In the genomic region with DNA sequence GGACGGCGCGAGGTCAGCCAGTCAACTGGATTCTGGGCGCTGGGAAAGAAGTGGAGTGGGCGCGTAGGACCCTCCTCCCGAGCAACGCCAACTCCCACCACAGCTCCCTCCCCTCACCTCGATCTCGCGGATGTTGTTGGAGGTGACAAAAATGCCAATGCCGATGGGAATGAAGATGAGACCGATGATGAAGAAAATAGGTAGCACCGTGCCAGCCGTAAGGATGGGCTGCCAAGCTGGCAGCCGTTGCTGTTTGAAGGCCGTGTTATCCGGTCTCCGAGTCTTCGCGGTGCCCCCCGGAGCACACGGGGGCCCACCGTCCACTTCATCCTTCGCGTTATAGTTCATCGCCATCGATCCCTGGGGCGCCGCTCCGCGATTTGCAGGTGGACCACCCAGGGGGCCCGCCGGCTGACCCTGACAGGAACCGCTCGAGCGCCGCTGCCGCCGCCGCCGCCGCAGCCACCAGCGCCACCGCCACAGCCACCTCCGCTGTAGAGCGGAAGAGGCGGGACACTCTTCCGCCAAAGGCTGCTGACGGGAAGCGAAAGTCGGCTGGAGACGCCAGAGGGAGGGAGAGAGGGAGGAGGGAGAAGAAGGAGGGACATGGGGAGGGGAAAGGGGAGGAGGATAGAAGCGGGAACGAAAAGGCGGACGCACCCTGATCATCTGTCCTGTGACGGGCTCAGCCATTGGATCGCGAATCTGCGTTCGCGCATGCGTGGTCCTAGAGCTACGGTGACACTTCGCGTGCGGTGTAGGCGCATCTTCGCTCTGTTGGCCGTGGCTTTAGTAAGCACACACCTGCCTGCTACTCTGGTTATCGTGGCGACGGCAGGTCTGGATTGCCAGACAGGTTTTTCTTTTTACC, we compare ENCODE assay signal across 8 cellular contexts. TPM values are rescaled to one million over a fixed set of nuclear protein-coding genes. Genes with fewer than 3 reads are reported as not detected.
A peak's percentile ranks its signal among the peaks of the same experiment; 100 is the strongest.
DNase-seq lines count a peak whose midpoint lies in the region; ATAC-seq, FAIRE-seq and TF ChIP-seq lines count a peak whose summit lies in the region.

Gene TMEM30A (minus strand): TSS at position 508 of the 871 bp plus-strand sequence. CDS start 154 bp downstream, at position 354.

- H4K8ac ChIP-seq in H1 (ENCODE audit: extremely low read depth, insufficient read depth, low read length), result peak within 1 kb of the TSS; percentile 77; the same call in 1 of the 2 replicates

- peak; percentile 97 to 98 for DNase-seq in Caco-2
- DNase-seq in HTR-8/SVneo (ENCODE audit: insufficient read length, low spot score), result peak; percentile 95
- DNase-seq in NOMO-1 treated with DMSO at 0.1 percent for 48 hours (lab: John Stamatoyannopoulos, UW; ENCODE audit: unreplicated experiment), result peak; percentile 99
- DNase-seq in activated CD8-positive, alpha-beta memory T cell treated with anti-CD3 and anti-CD28 coated beads for 4 hours (ENCODE audit: low read depth in 2 of 2), result peak; percentile 90 to 96
- DNase-seq in H1 (ENCODE audit: low read depth in 1 of 2, low spot score in 2 of 2), result peak; percentile 93 to 98
- DNase-seq in medulla oblongata (ENCODE audit: extremely low spot score), result peak; percentile 100
- DNase-seq in stimulated activated CD8-positive, alpha-beta memory T cell treated with anti-CD3 and anti-CD28 coated beads, Interleukin-12 subunit alpha, Interleukin-12 subunit beta, amount 100 ng/mL, for 1 hour (ENCODE audit: low read depth), result peak; percentile 94

- no peaks in the 10 kb centered on the region for H3K36me3 ChIP-seq in Caco-2 (ENCODE audit: control insufficient read depth, insufficient read depth, low read length)
- no peaks in the 10 kb centered on the region for H3K36me3 ChIP-seq in H1 (ENCODE audit: control insufficient read depth in 2 of 4, insufficient read depth in 4 of 4, low read length in 3 of 4)

- peak within 1 kb of the TSS; percentile 18 for H4K5ac ChIP-seq in H1 (ENCODE audit: insufficient read length, low read depth, low read length)

- no peak within 1 kb of the TSS for H4K91ac ChIP-seq in H1 (replicated peaks; ENCODE audit: insufficient read length, low read length)

- FAIRE-seq in HTR-8/SVneo (lab: Jason Lieb, UNC), result peak; percentile 100
- peak; percentile 99 for FAIRE-seq in H1 (lab: Jason Lieb, UNC)

- 0 out of 2 replicates have a peak within 1 kb of the TSS, but pooled peaks have one; percentile 13 for H3K18ac ChIP-seq in H1 (ENCODE audit: extremely low read depth, low read length)

- no peak within 1 kb of the TSS for H2BK20ac ChIP-seq in H1 (ENCODE audit: low read length)

- no peak within 1 kb of the TSS for H2BK120ac ChIP-seq in H1 (replicated peaks; ENCODE audit: low read depth, low read length)

- H3K27ac ChIP-seq in H1 (ENCODE audit: low read depth, low read length), result peak within 1 kb of the TSS; percentile 44; the same call in 1 of the 2 replicates

- H3K79me1 ChIP-seq in H1 (ENCODE audit: low read depth, low read length), result 0 out of 2 replicates have a peak, but pooled peaks cover 3% of the 10 kb centered on the region

- H3K4ac ChIP-seq in H1 (replicated peaks; ENCODE audit: insufficient read length, low read depth, low read length), result peak within 1 kb of the TSS; percentile 36

- peak within 1 kb of the TSS; percentile 22; the same call in 1 of the 2 replicates for H2BK15ac ChIP-seq in H1 (ENCODE audit: low read length)

- no peak within 1 kb of the TSS for H2AK5ac ChIP-seq in H1 (ENCODE audit: low read depth, low read length)

- TF ChIP-seq EP300 in H1 (IDR thresholded peaks at IDR 0.05; ENCODE audit: borderline replicate concordance in 1 of 2, low read depth in 2 of 2, low read length in 2 of 2), result peak in 1 of 2 experiments; percentile 79; a peak in 1 of 3 replicates

- POLR2A ChIA-PET in Caco-2 (lab: Charles Lee) (interaction anchor here (0.6 to 1.0 kb wide), 3 partner anchors 10 to 181 kb away, joined by 3 to 4 read pairs (median 4); partner anchors contain the start of gene COX7A2), H1 (lab: Charles Lee; ENCODE audit: partially characterized antibody) (interaction anchor here (0.7 to 2.2 kb wide), 11 partner anchors 9 to 318 kb away, joined by 3 to 11 read pairs (median 5); partner anchors contain the start of genes COL12A1, COX7A2 and SENP6)

- H3K36me3 Mint-ChIP-seq in Caco-2 (ENCODE audit: insufficient read depth, unreplicated experiment), result no peaks in the 10 kb centered on the region

- TF ChIP-seq CTCF in Caco-2 (IDR thresholded peaks at IDR 0.05; ENCODE audit: insufficient read depth in 1 of 2, low read depth in 1 of 2, low read length in 1 of 2, severe bottlenecking in 1 of 2, unreplicated experiment in 1 of 2) (no peak), H1 (IDR thresholded peaks at IDR 0.05; ENCODE audit: control extremely low read depth in 1 of 3, insufficient read depth in 1 of 3, low read depth in 1 of 3, low read length in 3 of 3) (no peak)

- no peak within 1 kb of the TSS; the same call in 1 of the 2 replicates for H2BK12ac ChIP-seq in H1 (ENCODE audit: low read depth, low read length)

- no peak within 1 kb of the TSS for H3K14ac ChIP-seq in H1 (ENCODE audit: insufficient read length)

- H3K9ac ChIP-seq in H1 (replicated peaks in 1 of 4; ENCODE audit: extremely low read depth in 1 of 4, low read depth in 3 of 4, low read length in 3 of 4), result peak within 1 kb of the TSS; percentile 64 to 75 (median 67)

- H3K4me3 Mint-ChIP-seq in Caco-2 (ENCODE audit: unreplicated experiment), result no peak within 1 kb of the TSS

- H3K9me3 Mint-ChIP-seq in Caco-2 (ENCODE audit: unreplicated experiment), result no peaks in the 10 kb centered on the region

- no peak within 1 kb of the TSS; the same call in 1 of the 2 replicates for H2AFZ ChIP-seq in H1 (ENCODE audit: low read length)

- peaks cover 2 to 4% of the 10 kb centered on the region in 2 experiments for H4K20me1 ChIP-seq in H1 (replicated peaks in 1 of 2; ENCODE audit: control insufficient read depth in 1 of 2, insufficient read depth in 2 of 2, low read length in 2 of 2)

- H3K4me3 ChIP-seq in Caco-2 (ENCODE audit: low read depth, low read length) (peak within 1 kb of the TSS; percentile 97), H1 (ENCODE audit: extremely low read depth in 1 of 4, insufficient read depth in 2 of 4, low read depth in 3 of 4, low read length in 4 of 4) (peak within 1 kb of the TSS; percentile 74 to 99 (median 98))

- peak within 1 kb of the TSS; percentile 39 for H3K56ac ChIP-seq in H1 (replicated peaks; ENCODE audit: insufficient read length, low read depth, low read length)

- WGBS in H1 (ENCODE audit: extremely low coverage in 1 of 2, insufficient coverage in 1 of 2, insufficient read length in 1 of 2, insufficient replicate concordance in 2 of 2, low coverage in 1 of 2, low lambda C conversion rate in 2 of 2, missing lambda C conversion rate in 1 of 2), 2 experiments, result 0% methylated on average over 66 of the region's 74 CpGs; no CpG with 5 or more reads in 1 of the 2 experiments

- CTCF ChIA-PET in Caco-2 (lab: Charles Lee) (interaction anchor here (0.6 to 1.8 kb wide), 5 partner anchors 13 to 1546 kb away, joined by 3 to 11 read pairs (median 7); no protein-coding TSS in a partner anchor), H1 (lab: Charles Lee; ENCODE audit: partially characterized antibody) (interaction anchor here (0.6 to 2.4 kb wide), 8 partner anchors 9 to 245 kb away, joined by 4 to 7 read pairs (median 4); no protein-coding TSS in a partner anchor)

- no peak within 1 kb of the TSS for H3K23ac ChIP-seq in H1 (ENCODE audit: insufficient read length)

- peak within 1 kb of the TSS; percentile 87; the same call in 1 of the 2 replicates for H2BK5ac ChIP-seq in H1 (ENCODE audit: low read depth, low read length)

- H3K27ac Mint-ChIP-seq in Caco-2 (ENCODE audit: unreplicated experiment), result no peak within 1 kb of the TSS

- H3K27me3 ChIP-seq in Caco-2 (replicated peaks; ENCODE audit: control insufficient read depth, insufficient read depth, low read length) (no peaks in the 10 kb centered on the region), H1 (replicated peaks in 1 of 4; ENCODE audit: control insufficient read depth in 3 of 4, extremely low read depth in 1 of 4, insufficient read depth in 3 of 4, low read length in 3 of 4) (no peaks in the 10 kb centered on the region)

- peaks cover 16 to 49% of the 10 kb centered on the region in 2 experiments for H3K79me2 ChIP-seq in H1 (ENCODE audit: control insufficient read depth in 1 of 2, insufficient read depth in 2 of 2, low read length in 2 of 2)

- H3K9me3 ChIP-seq in Caco-2 (no peaks in the 10 kb centered on the region), H1 (ENCODE audit: insufficient read depth in 2 of 2, low read depth in 1 of 2, low read length in 1 of 2) (no peaks in the 10 kb centered on the region)

- peak within 1 kb of the TSS; percentile 85 to 92 for H3K4me2 ChIP-seq in H1 (ENCODE audit: insufficient read depth in 1 of 2, low read depth in 2 of 2, low read length in 2 of 2)

- TF ChIP-seq POLR2A in H1 (IDR thresholded peaks at IDR 0.05; ENCODE audit: control extremely low read depth in 1 of 2, low read depth in 2 of 2, low read length in 2 of 2), result peak; percentile 43 to 77

- H3K4me1 ChIP-seq in Caco-2, result peaks cover 13% of the 10 kb centered on the region; the same call in 1 of the 2 replicates
- H3K4me1 ChIP-seq in H1 (replicated peaks in 1 of 4; ENCODE audit: control insufficient read depth in 3 of 4, insufficient read depth in 4 of 4, low read length in 3 of 4), result peaks cover 0 to 9% (median 0%) of the 10 kb centered on the region in 4 experiments; a peak in 3 of 7 replicates

- TF ChIP-seq RAD21 in H1 (IDR thresholded peaks at IDR 0.05 in 1 of 2, conservative IDR thresholded peaks at IDR 0.05 in 1 of 2; ENCODE audit: low read depth in 2 of 2, low read length in 2 of 2), result 0 out of 4 replicates have a peak, but pooled peaks of 1 of the 2 experiments have one; percentile 1

- H3K23me2 ChIP-seq in H1 (ENCODE audit: low read depth, low read length), result no peaks in the 10 kb centered on the region

- H3K27me3 Mint-ChIP-seq in Caco-2 (ENCODE audit: insufficient read depth, unreplicated experiment), result no peaks in the 10 kb centered on the region

- no TSS peak for BruUV-seq in Caco-2 (replicated peaks; lab: Mats Ljungman, UMichigan)

- intact Hi-C loops in Caco-2 (cut with micrococcal nuclease; ENCODE audit: unreplicated experiment), result loop anchor here (1.0 to 2.0 kb wide), 3 partner anchors 18 to 318 kb away; partner anchors contain the start of gene COX7A2

- H3K4me1 Mint-ChIP-seq in Caco-2 (ENCODE audit: low read depth, unreplicated experiment), result no peaks in the 10 kb centered on the region

- ATAC-seq in GM21381 (IDR thresholded peaks at IDR 0.05; ENCODE audit: unreplicated experiment), result peak; percentile 95

TF ChIP-seq in H1, 55 proteins besides CTCF, POLR2A, EP300 and RAD21 (continues in another document):
- TF ChIP-seq TEAD4 (IDR thresholded peaks at IDR 0.05; ENCODE audit: low read depth, low read length), result no peak; the same call in 1 of the 2 replicates

RNA-seq across cellular contexts. Expression of gene TMEM30A, which starts in this region (rescaled TPM):
- 55.8 and 58.9 TPM in 2 replicates for total RNA-seq in Caco-2 (2022)
- total RNA-seq in H1 (2021; fragmentation: NEBNext Ultra II Directional; extraction: Animal tissue kit (Norgen Biotek cat#: 25700)), result 65.8 and 71.0 TPM in 2 replicates
- 10.5 TPM in 2 replicates for polyA plus RNA-seq in H1 (2011; rRNA removed)
- polyA plus RNA-seq in H1 (2011; cell fraction: cytosol; rRNA removed), result 16.6 TPM
- 7.8 TPM for polyA plus RNA-seq in H1 (2011; cell fraction: nucleus; rRNA removed)
- polyA plus RNA-seq in H1 (2012, experiment 1 of 2), result 23.8 to 56.6 TPM (median 32.7 TPM) in 4 replicates
- 3.2 TPM for polyA plus RNA-seq in H1 (2012, experiment 2 of 2)
- polyA plus RNA-seq in H1 (2013, experiment 1 of 2), result 48.6 TPM
- 54.2 TPM for polyA plus RNA-seq in H1 (2013, experiment 2 of 2)
- polyA minus RNA-seq in H1 (2011; rRNA and poly(A)+ RNA removed), result 25.3 and 42.6 TPM in 2 replicates
- 12.8 TPM for polyA minus RNA-seq in H1 (2011; cell fraction: cytosol; rRNA and poly(A)+ RNA removed)
- polyA minus RNA-seq in H1 (2011; cell fraction: nucleus; rRNA and poly(A)+ RNA removed), result 20.3 TPM

Comparison
In these comparisons a context has a peak if more than half of its experiments do, and no peak if none do; other contexts are left out.
1. Peak in every context shown above with its lines: DNase-seq, ATAC-seq, H3K4me3 ChIP-seq and H3K27ac ChIP-seq.